ENCODE assay signal across 8 cellular contexts in the genomic region with DNA sequence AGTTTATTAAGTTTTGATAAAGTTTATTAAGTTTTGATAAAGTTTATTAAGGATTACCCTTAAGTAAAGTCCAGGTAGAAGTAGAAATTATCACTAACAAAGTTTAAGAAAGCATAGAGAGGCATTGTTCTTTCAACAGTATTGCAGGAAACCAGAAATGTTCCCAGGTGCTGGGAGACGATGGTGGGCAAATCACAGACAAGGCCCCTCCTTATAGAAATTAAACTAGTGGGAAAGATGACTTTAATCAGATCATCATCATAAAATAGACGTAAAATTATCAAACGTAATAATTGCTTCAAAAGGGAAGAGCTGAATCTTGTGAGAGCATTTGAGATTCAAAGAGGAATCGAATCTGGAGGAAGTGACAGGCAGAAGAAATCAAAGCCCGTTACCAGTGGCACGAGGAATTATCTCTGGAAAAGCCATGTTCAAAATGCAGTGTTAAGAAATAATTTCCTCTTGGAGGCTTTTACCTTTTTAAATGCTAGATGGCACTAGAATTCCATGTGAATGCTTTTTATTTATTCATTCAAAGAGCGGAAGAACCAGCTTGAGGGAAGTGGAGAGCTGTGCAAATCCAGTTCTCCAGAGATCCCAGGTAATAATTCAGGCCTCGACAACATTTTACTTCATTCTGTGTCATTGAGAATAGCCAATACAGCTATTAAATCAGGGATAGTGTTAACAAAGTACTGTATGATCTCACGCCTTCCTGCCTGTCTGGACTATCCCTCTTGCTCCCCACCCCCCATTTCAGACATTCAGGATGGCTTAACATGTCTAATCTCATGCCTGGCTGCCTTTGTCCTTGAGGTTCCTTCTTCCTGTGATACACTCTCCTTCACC. TPM values are rescaled to one million over a fixed set of nuclear protein-coding genes. Genes with fewer than 3 reads are reported as not detected.
DNase-seq lines count a peak whose midpoint lies in the region; ATAC-seq and TF ChIP-seq lines count a peak whose summit lies in the region.

No MANE protein-coding gene starts in this region.

- TF ChIP-seq CTCF in mucosa of descending colon (IDR thresholded peaks at IDR 0.05): no peak

- H3K4me3 ChIP-seq in CD8-positive, alpha-beta memory T cell (ENCODE audit: low read length): peak overlapping the region; percentile 84
- H3K4me3 ChIP-seq in HUES48 (ENCODE audit: low read depth, low read length) (peak overlapping the region; percentile 94), mucosa of descending colon (no peak overlapping the region)

- peak overlapping the region; percentile 94 to 99 (median 96) for H3K4me3 Mint-ChIP-seq in CD8-positive, alpha-beta memory T cell
- peak overlapping the region; percentile 93 to 99 for H3K4me3 Mint-ChIP-seq in effector memory CD8-positive, alpha-beta T cell

- peak overlapping the region; percentile 95 for H3K27ac ChIP-seq in CD8-positive, alpha-beta memory T cell (ENCODE audit: low read depth, low read length)
- H3K27ac ChIP-seq in HUES48 (ENCODE audit: low read depth, low read length): peak overlapping the region; percentile 73

- peak overlapping the region; percentile 97 to 100 (median 98) for H3K27ac Mint-ChIP-seq in CD8-positive, alpha-beta memory T cell
- peak overlapping the region; percentile 97 to 99 for H3K27ac Mint-ChIP-seq in effector memory CD8-positive, alpha-beta T cell

- H3K9ac ChIP-seq in HUES48 (ENCODE audit: low read depth, low read length): no peak overlapping the region

- H3K27me3 Mint-ChIP-seq in CD8-positive, alpha-beta memory T cell: peaks cover 0 to 5% of the 10 kb centered on the region in 2 donors
- no peaks in the 10 kb centered on the region for H3K27me3 Mint-ChIP-seq in effector memory CD8-positive, alpha-beta T cell

- CTCF ChIA-PET in CD8-positive, alpha-beta memory T cell (lab: Charles Lee): interaction anchor here (0.8 to 8.5 kb wide), 15 partner anchors 11 to 301 kb away, joined by 3 to 147 read pairs (median 4); a partner anchor contains a TSS

- no peak for DNase-seq in CD8-positive, alpha-beta memory T cell
- peak; percentile 11 for DNase-seq in RPMI8226
- DNase-seq in effector memory CD8-positive, alpha-beta T cell: no peak
- DNase-seq in mucosa of descending colon: no peak
- DNase-seq in nucleus accumbens (lab: John Stamatoyannopoulos, UW): no peak
- DNase-seq in 8988T: no peak

- H3K36me3 Mint-ChIP-seq in CD8-positive, alpha-beta memory T cell: peaks cover 0 to 28% (median 2%) of the 10 kb centered on the region in 3 donors
- peaks cover 34% of the 10 kb centered on the region for H3K36me3 Mint-ChIP-seq in effector memory CD8-positive, alpha-beta T cell (ENCODE audit: insufficient read depth)

- intact Hi-C loops in mucosa of descending colon (cut with DNase I, micrococcal nuclease): loop anchor here (2.0 to 10.0 kb wide), 5 partner anchors 71 to 401 kb away; a partner anchor contains a TSS

- H3K9me3 ChIP-seq in CD8-positive, alpha-beta memory T cell (ENCODE audit: low read length): no peaks in the 10 kb centered on the region
- H3K9me3 ChIP-seq in HUES48 (ENCODE audit: control insufficient read depth, insufficient read depth, low read length) (no peaks in the 10 kb centered on the region), mucosa of descending colon (no peaks in the 10 kb centered on the region)

- peaks cover 51 to 62% (median 58%) of the 10 kb centered on the region in 3 donors for H3K4me1 Mint-ChIP-seq in CD8-positive, alpha-beta memory T cell
- H3K4me1 Mint-ChIP-seq in effector memory CD8-positive, alpha-beta T cell (ENCODE audit: low read depth in 2 of 2): peaks cover 45 to 46% of the 10 kb centered on the region in 2 donors

- no peaks in the 10 kb centered on the region for H3K9me3 Mint-ChIP-seq in CD8-positive, alpha-beta memory T cell
- no peaks in the 10 kb centered on the region for H3K9me3 Mint-ChIP-seq in effector memory CD8-positive, alpha-beta T cell

- H3K27me3 ChIP-seq in CD8-positive, alpha-beta memory T cell (ENCODE audit: insufficient read depth, low read length, poor library complexity, severe bottlenecking): no peaks in the 10 kb centered on the region
- 0 out of 2 replicates have a peak, but pooled peaks cover 5% of the 10 kb centered on the region for H3K27me3 ChIP-seq in HUES48 (ENCODE audit: control insufficient read depth, insufficient read depth, low read length)

- no peaks in the 10 kb centered on the region for H3K36me3 ChIP-seq in CD8-positive, alpha-beta memory T cell (ENCODE audit: insufficient read depth, low read length)
- H3K36me3 ChIP-seq in HUES48 (ENCODE audit: control insufficient read depth, insufficient read depth, low read length) (peaks cover 4% of the 10 kb centered on the region; the same call in 1 of the 2 replicates), mucosa of descending colon (ENCODE audit: low read depth) (no peaks in the 10 kb centered on the region)

- peaks cover 51% of the 10 kb centered on the region for H3K4me1 ChIP-seq in CD8-positive, alpha-beta memory T cell (ENCODE audit: insufficient read depth, low read length)
- peaks cover 15% of the 10 kb centered on the region for H3K4me1 ChIP-seq in HUES48 (ENCODE audit: control insufficient read depth, insufficient read depth, low read length)
- peaks cover 15% of the 10 kb centered on the region for H3K4me1 ChIP-seq in mucosa of descending colon (ENCODE audit: low read depth)

- no peak for ATAC-seq in effector memory CD8-positive, alpha-beta T cell (replicated peaks)
- ATAC-seq in mucosa of descending colon: peak; percentile 7
- no peak for ATAC-seq in HG03378 (IDR thresholded peaks at IDR 0.05; ENCODE audit: unreplicated experiment)

- POLR2A ChIA-PET in CD8-positive, alpha-beta memory T cell (lab: Charles Lee): interaction anchor here (0.8 to 4.1 kb wide), 4 partner anchors 39 to 72 kb away, joined by 3 to 26 read pairs (median 4); a partner anchor contains a TSS

RNA-seq across cellular contexts. Expression of a gene that starts 1.0 kb away (rescaled TPM):
- total RNA-seq in CD8-positive, alpha-beta memory T cell: 10 to 100 TPM; 82.5 to 83.6 TPM
- polyA plus RNA-seq in CD8-positive, alpha-beta memory T cell: 228 TPM
- 10 to 100 TPM; 46.3 to 51.5 (median 47.3) TPM for total RNA-seq in mucosa of descending colon

RNA-seq across cellular contexts. Expression of a gene that starts 44.5 kb away (rescaled TPM):
- 100 to 1,000 TPM; 124 to 131 TPM for total RNA-seq in CD8-positive, alpha-beta memory T cell
- 889 TPM for polyA plus RNA-seq in CD8-positive, alpha-beta memory T cell
- total RNA-seq in mucosa of descending colon: 1 to 10 TPM; 1.4 to 2.3 (median 1.7) TPM

Comparison
In these comparisons a context has a peak if more than half of its experiments do, and no peak if none do; other contexts are left out.
1. RNA of a gene that starts 44.5 kb away (total RNA-seq): 124 to 131 TPM in CD8-positive, alpha-beta memory T cell; 1.4 to 2.3 TPM in mucosa of descending colon; every median in the first group is over 10 times any median in the second.